ENCODE assay signal across 27 cellular contexts in genomic region chr10:75586814-75587213, GRCh38.
"Had no signal": no experiment of that assay in that cellular context is flagged by ENCODE, and none has a peak within 500 bp of the region (broad histone marks: within the 10 kb centered on the region; RNA-seq: fewer than 3 reads in every experiment).

No MANE protein-coding gene starts in this region.

- H3K4me3 ChIP-seq: stomach, suprapubic skin, testis, thoracic aorta, thyroid gland, tibial artery, tibial nerve, transverse colon, upper lobe of left lung, upper lobe of right lung, uterus, vagina had no signal

- H3K36me3 ChIP-seq: stomach, suprapubic skin, thoracic aorta, thyroid gland, tibial nerve, transverse colon, upper lobe of left lung, upper lobe of right lung, uterus, vagina had no signal

- H3K9me3 ChIP-seq: testis, thyroid gland had no signal

- FAIRE-seq: urothelium cell line had no signal

- ATAC-seq: stimulated activated effector memory CD8-positive, alpha-beta T cell treated with anti-CD3 and anti-CD28 coated beads, Interleukin-12 subunit alpha, Interleukin-12 subunit beta, amount 100 ng/mL, for 72 hours; stimulated activated memory B cell treated with anti-CD40 and anti-IgM and Interleukin-4, amounts not matched to agents 10 μg/mL and 1 μg/mL and 100 μg/mL, for 72 hours; stimulated activated naive B cell treated with anti-CD40 and anti-IgM and Interleukin-4, amounts not matched to agents 10 μg/mL and 1 μg/mL and 100 μg/mL, for 72 hours; stimulated activated naive CD8-positive, alpha-beta T cell treated with anti-CD3 and anti-CD28 coated beads, Interleukin-15, amount 100 ng/mL, for 72 hours; stimulated activated naive CD8-positive, alpha-beta T cell treated with anti-CD3 and anti-CD28 coated beads, Interleukin-15, Interleukin-2, amounts not matched to agents 100 U/mL and 50 U/mL, for 24 hours; upper lobe of right lung had no signal

- DNase-seq: stimulated activated CD4-positive, alpha-beta T cell treated with anti-CD3 and anti-CD28 coated beads, Interleukin-2, amount 100 ng/mL, for 48 hours; stimulated activated CD4-positive, alpha-beta T cell treated with anti-CD3 and anti-CD28 coated beads, Interleukin-4, amount 100 ng/mL, for 1 hour; stimulated activated CD4-positive, alpha-beta T cell treated with anti-CD3 and anti-CD28 coated beads, Interleukin-4, amount 100 ng/mL, for 24 hours; stimulated activated CD4-positive, alpha-beta T cell treated with anti-CD3 and anti-CD28 coated beads, Interleukin-4, amount 100 ng/mL, for 4 hours; stimulated activated CD8-positive, alpha-beta memory T cell treated with anti-CD3 and anti-CD28 coated beads, Interleukin-4, amount 100 ng/mL, for 48 hours; stimulated activated naive B cell treated with anti-CD40 and anti-IgM and Interleukin-4, amounts not matched to agents 10 μg/mL and 1 μg/mL and 100 μg/mL, for 72 hours; stimulated activated naive CD4-positive, alpha-beta T cell; stimulated activated naive CD4-positive, alpha-beta T cell treated with Interleukin-2 at 50 U/mL for 16 hours; stimulated activated naive CD8-positive, alpha-beta T cell treated with anti-CD3 and anti-CD28 coated beads, Interleukin-15, amount 100 ng/mL, for 72 hours; stimulated activated naive CD8-positive, alpha-beta T cell treated with anti-CD3 and anti-CD28 coated beads, Interleukin-15, Interleukin-2, amounts not matched to agents 100 U/mL and 50 U/mL, for 24 hours; stomach; substantia nigra; testis; thyroid gland; tibial artery; transverse colon; trophoblast cell; upper lobe of left lung; upper lobe of right lung; uterus had no signal

- H3K27ac ChIP-seq: stomach, suprapubic skin, testis, thoracic aorta, thyroid gland, tibial artery, tibial nerve, transverse colon, upper lobe of left lung, upper lobe of right lung, uterus, vagina had no signal

- H3K27me3 ChIP-seq: stomach, suprapubic skin, testis, thyroid gland, tibial artery, tibial nerve, transverse colon, upper lobe of left lung, upper lobe of right lung, uterus, vagina had no signal

- H3K4me1 ChIP-seq: stomach, suprapubic skin, testis, tibial artery, tibial nerve, transverse colon, upper lobe of left lung, upper lobe of right lung, vagina had no signal
